ENCODE assay signal across 18 cellular contexts in genomic region chr11:74520316-74520715, GRCh38. TPM values are rescaled to one million over a fixed set of nuclear protein-coding genes. Genes with fewer than 3 reads are reported as not detected.
DNase-seq lines count a peak whose midpoint lies in the region; ATAC-seq and TF ChIP-seq lines count a peak whose summit lies in the region.
"Had no signal": no experiment of that assay in that cellular context is flagged by ENCODE, and none has a peak within 500 bp of the region (broad histone marks: within the 10 kb centered on the region; RNA-seq: fewer than 3 reads in every experiment).

No MANE protein-coding gene starts in this region.

- H2AK5ac ChIP-seq in mesenchymal stem cell (ENCODE audit: low read length, severe bottlenecking): peak overlapping the region; percentile 26

- H3K27me3 ChIP-seq in Panc1 (ENCODE audit: control insufficient read depth, insufficient read depth, low read length): peaks cover 2% of the 10 kb centered on the region; the same call in 1 of the 2 replicates
- H3K27me3 ChIP-seq in mesenchymal stem cell (ENCODE audit: control insufficient read depth in 1 of 2, insufficient read depth in 1 of 2, low read length in 2 of 2): peaks cover 3 to 38% of the 10 kb centered on the region in 2 experiments
- H3K27me3 ChIP-seq in esophagus muscularis mucosa: no peaks in the 10 kb centered on the region

- no peak overlapping the region for H3K18ac ChIP-seq in mesenchymal stem cell (ENCODE audit: low read depth in 1 of 2, low read length in 2 of 2)

- TF ChIP-seq EP300 in esophagus muscularis mucosa (IDR thresholded peaks at IDR 0.05): no peak

- 64% methylated on average over 1 of the region's 1 CpG for WGBS in mesenchymal stem cell
- WGBS in esophagus muscularis mucosa: 47% methylated on average over 1 of the region's 1 CpG

- TF ChIP-seq CTCF in Panc1 (IDR thresholded peaks at IDR 0.05) (no peak), fibroblast of villous mesenchyme (IDR thresholded peaks at IDR 0.05; ENCODE audit: insufficient read depth, low read depth, low read length) (no peak), esophagus muscularis mucosa (IDR thresholded peaks at IDR 0.05) (no peak)

- H3K9ac ChIP-seq in mesenchymal stem cell (ENCODE audit: low read length): no peak overlapping the region

- no peak overlapping the region for H2BK15ac ChIP-seq in mesenchymal stem cell (ENCODE audit: low read depth, poor library complexity, severe bottlenecking)

- H4K8ac ChIP-seq in mesenchymal stem cell (ENCODE audit: low read length): no peak overlapping the region

- CTCF ChIA-PET in Panc1 (lab: Charles Lee): no interaction called here

- H3K9me3 ChIP-seq in Panc1 (ENCODE audit: control insufficient read depth, insufficient read depth, low read depth, low read length): no peaks in the 10 kb centered on the region
- no peaks in the 10 kb centered on the region for H3K9me3 ChIP-seq in mesenchymal stem cell (ENCODE audit: control insufficient read depth, low read length)
- peaks cover 0 to 18% (median 0%) of the 10 kb centered on the region in 4 donors for H3K9me3 ChIP-seq in esophagus muscularis mucosa
- H3K9me3 ChIP-seq: A549 had no signal

- POLR2A ChIA-PET in Panc1 (lab: Charles Lee): no interaction called here

- H2BK12ac ChIP-seq in mesenchymal stem cell (ENCODE audit: low read length in 2 of 2): no peak overlapping the region

- H3K4me2 ChIP-seq in mesenchymal stem cell (ENCODE audit: low read length, poor library complexity, severe bottlenecking): no peak overlapping the region
- H3K4me2 ChIP-seq: A549 had no signal

- no peak overlapping the region for H3K23ac ChIP-seq in mesenchymal stem cell (ENCODE audit: low read length in 2 of 2)

- no peaks in the 10 kb centered on the region for H3K79me1 ChIP-seq in mesenchymal stem cell (replicated peaks; ENCODE audit: low read length, poor library complexity, severe bottlenecking)

- BruUV-seq in Panc1 (replicated peaks; lab: Mats Ljungman, UMichigan): no TSS peak

- no peak overlapping the region for H2AFZ ChIP-seq in mesenchymal stem cell (ENCODE audit: low read depth, low read length)

- H2BK5ac ChIP-seq in mesenchymal stem cell (ENCODE audit: low read depth, low read length, poor library complexity, severe bottlenecking): no peak overlapping the region

- in situ Hi-C loops in Panc1 (cut with HindIII; ENCODE audit: low pct_unique_long_range_greater_than_20kb, low sequenced_read_pairs): no loop called here

- no peak overlapping the region for H3K4ac ChIP-seq in mesenchymal stem cell (ENCODE audit: low read depth in 1 of 2, low read length in 2 of 2)

- ATAC-seq in Panc1 (0 out of 2 replicates have a peak, but pooled peaks have one; percentile 17), GM18498 (IDR thresholded peaks at IDR 0.05; ENCODE audit: unreplicated experiment) (no peak)
- ATAC-seq: A549 had no signal

- H3K27ac ChIP-seq in Panc1 (ENCODE audit: low read length): no peak overlapping the region
- no peak overlapping the region for H3K27ac ChIP-seq in mesenchymal stem cell (ENCODE audit: low read length, poor library complexity, severe bottlenecking)
- H3K27ac ChIP-seq in esophagus muscularis mucosa (replicated peaks in 1 of 4): no peak overlapping the region
- H3K27ac ChIP-seq: 22Rv1, A549, C4-2B had no signal

- no peak for TF ChIP-seq POLR2A in esophagus muscularis mucosa (IDR thresholded peaks at IDR 0.05; ENCODE audit: low read depth)

- no peak for DNase-seq in Panc1 (ENCODE audit: low read depth, low spot score)
- DNase-seq in fibroblast of villous mesenchyme (ENCODE audit: low read depth): peak; percentile 4
- DNase-seq in mesenchymal stem cell: no peak
- peak; percentile 2 for DNase-seq in renal cortical epithelial cell (ENCODE audit: low read depth)
- DNase-seq in activated T-cell treated with anti-CD3 and anti-CD28 coated beads for 4 hours: no peak
- no peak for DNase-seq in esophagus muscularis mucosa (ENCODE audit: extremely low spot score)
- DNase-seq: AML-193; Calu3; CD4-positive, alpha-beta T cell; DMS79 treated with DMSO at 0.1 percent for 48 hours; GF-D8; GOT3; H9; IMR-90 had no signal

- H2BK120ac ChIP-seq in mesenchymal stem cell (ENCODE audit: low read depth, low read length): no peak overlapping the region

- H3K4me3 ChIP-seq in Panc1 (ENCODE audit: low read depth in 2 of 2, low read length in 2 of 2) (no peak overlapping the region), fibroblast of villous mesenchyme (ENCODE audit: low read depth, low read length) (no peak overlapping the region), mesenchymal stem cell (ENCODE audit: insufficient read depth in 1 of 2, low read depth in 1 of 2, low read length in 2 of 2) (no peak overlapping the region), esophagus muscularis mucosa (no peak overlapping the region)
- H3K4me3 ChIP-seq: A549 had no signal

- peaks cover 4% of the 10 kb centered on the region; the same call in 1 of the 2 replicates for H3K4me1 ChIP-seq in Panc1 (ENCODE audit: control insufficient read depth, insufficient read depth, low read length)
- H3K4me1 ChIP-seq in mesenchymal stem cell (ENCODE audit: control insufficient read depth, insufficient read depth, low read depth, low read length): no peaks in the 10 kb centered on the region
- H3K4me1 ChIP-seq in esophagus muscularis mucosa: peaks cover 0 to 2% (median 0%) of the 10 kb centered on the region in 4 donors
- H3K4me1 ChIP-seq: A549 had no signal

- H3K36me3 ChIP-seq in Panc1 (ENCODE audit: control insufficient read depth, insufficient read depth, low read length) (no peaks in the 10 kb centered on the region), mesenchymal stem cell (ENCODE audit: control insufficient read depth in 1 of 2, insufficient read depth in 2 of 2, low read depth in 1 of 2, low read length in 2 of 2) (no peaks in the 10 kb centered on the region), esophagus muscularis mucosa (no peaks in the 10 kb centered on the region)

- no peak overlapping the region for H4K91ac ChIP-seq in mesenchymal stem cell (ENCODE audit: low read length)

- H3K14ac ChIP-seq in mesenchymal stem cell (ENCODE audit: low read length in 2 of 2): no peak overlapping the region

- intact Hi-C loops in Panc1 (cut with micrococcal nuclease; ENCODE audit: unreplicated experiment): no loop called here
- intact Hi-C loops in esophagus muscularis mucosa (cut with DNase I): no loop called here

RNA-seq across cellular contexts. Expression of gene LIPT2, which starts 26.8 kb away (rescaled TPM):
- 6.2 TPM for total RNA-seq in Panc1 (2021; ENCODE audit: unreplicated experiment)
- polyA plus RNA-seq in Panc1 (2012; ENCODE audit: insufficient read length): 5.8 TPM
- total RNA-seq in fibroblast of villous mesenchyme: 1.7 and 2.9 TPM in 2 replicates
- polyA plus RNA-seq in mesenchymal stem cell (2013, experiment 1 of 2): 1.1 TPM
- 1.1 TPM for polyA plus RNA-seq in mesenchymal stem cell (2013, experiment 2 of 2)
- total RNA-seq in renal cortical epithelial cell: 4.2 and 5.0 TPM in 2 replicates
- total RNA-seq in esophagus muscularis mucosa: 1 to 10 TPM; 2.2 to 6.7 (median 2.7) TPM

RNA-seq across cellular contexts. Expression of gene KCNE3, which starts 53.0 kb away (rescaled TPM):
- total RNA-seq in Panc1 (2021; ENCODE audit: unreplicated experiment) (0.15 TPM), fibroblast of villous mesenchyme (under 0.01 and 0.64 TPM in 2 replicates), renal cortical epithelial cell (0.52 and 11.8 TPM in 2 replicates), esophagus muscularis mucosa (1 to 10 TPM; 6.0 to 9.6 (median 6.8) TPM)
- polyA plus RNA-seq in Panc1 (2012; ENCODE audit: insufficient read length): 0.67 TPM
- 0.50 TPM for polyA plus RNA-seq in mesenchymal stem cell (2013, experiment 1 of 2)
- polyA plus RNA-seq in mesenchymal stem cell (2013, experiment 2 of 2): 0.51 TPM

Comparison
In these comparisons a context has a peak if more than half of its experiments do, and no peak if none do; other contexts are left out.
1. DNase-seq: peak in fibroblast of villous mesenchyme (single experiment) and renal cortical epithelial cell (single experiment); none in Panc1 (single experiment), mesenchymal stem cell (single experiment), activated T-cell treated with anti-CD3 and anti-CD28 coated beads for 4 hours (single experiment) and esophagus muscularis mucosa (single experiment).